19 cellular contexts compared by ENCODE assay signal in the genomic region with DNA sequence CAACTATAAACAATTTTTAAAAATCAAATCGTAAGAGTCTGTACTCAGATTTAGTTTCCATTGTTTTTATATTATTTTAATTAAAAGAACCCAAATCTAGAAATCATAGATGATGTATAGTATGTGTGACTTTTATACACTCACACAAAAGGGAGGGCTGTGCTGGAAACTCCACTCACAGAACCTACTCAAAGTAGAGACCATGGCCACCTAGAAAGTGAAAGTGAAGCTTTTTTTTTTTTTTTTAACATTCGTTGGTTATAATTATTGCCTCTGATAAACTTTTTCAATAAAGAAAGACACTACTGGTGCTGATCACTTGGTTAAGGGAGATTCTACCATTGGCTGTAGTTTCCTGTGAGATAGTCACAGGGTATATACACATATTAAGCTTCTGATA. TPM values are rescaled to one million over a fixed set of nuclear protein-coding genes. Genes with fewer than 3 reads are reported as not detected.
DNase-seq lines count a peak whose midpoint lies in the region; ATAC-seq and TF ChIP-seq lines count a peak whose summit lies in the region.
"Had no signal": no experiment of that assay in that cellular context is flagged by ENCODE, and none has a peak within 500 bp of the region (broad histone marks: within the 10 kb centered on the region; RNA-seq: fewer than 3 reads in every experiment).

No MANE protein-coding gene starts in this region.

- no peak overlapping the region for H3K4ac ChIP-seq in mesenchymal stem cell (ENCODE audit: low read depth in 1 of 2, low read length in 2 of 2)

- H3K9ac ChIP-seq in mesenchymal stem cell (ENCODE audit: low read length): peak overlapping the region; percentile 18

- H2BK12ac ChIP-seq in mesenchymal stem cell (ENCODE audit: low read length in 2 of 2): no peak overlapping the region

- no peaks in the 10 kb centered on the region for H3K4me1 ChIP-seq in mesenchymal stem cell (ENCODE audit: control insufficient read depth, insufficient read depth, low read depth, low read length)
- H3K4me1 ChIP-seq in Peyer's patch: no peaks in the 10 kb centered on the region
- H3K4me1 ChIP-seq: HAP-1 had no signal

- H3K14ac ChIP-seq in mesenchymal stem cell (ENCODE audit: low read length in 2 of 2): no peak overlapping the region

- H3K27ac ChIP-seq in mesenchymal stem cell (ENCODE audit: low read length, poor library complexity, severe bottlenecking): no peak overlapping the region
- H3K27ac ChIP-seq in Peyer's patch: no peak overlapping the region
- H3K27ac ChIP-seq: HL-60 had no signal

- H4K8ac ChIP-seq in mesenchymal stem cell (ENCODE audit: low read length): no peak overlapping the region

- H3K23ac ChIP-seq in mesenchymal stem cell (ENCODE audit: low read length in 2 of 2): no peak overlapping the region

- ATAC-seq in GM19351 (IDR thresholded peaks at IDR 0.05; ENCODE audit: unreplicated experiment): peak; percentile 53

- no peak overlapping the region for H2BK120ac ChIP-seq in mesenchymal stem cell (ENCODE audit: low read depth, low read length)

- no peak for TF ChIP-seq POLR2A in Peyer's patch (IDR thresholded peaks at IDR 0.05)

- H2AFZ ChIP-seq in mesenchymal stem cell (ENCODE audit: low read depth, low read length): no peak overlapping the region

- H3K4me3 ChIP-seq in mesenchymal stem cell (ENCODE audit: insufficient read depth in 1 of 2, low read depth in 1 of 2, low read length in 2 of 2): no peak overlapping the region
- H3K4me3 ChIP-seq in Peyer's patch: no peak overlapping the region
- H3K4me3 ChIP-seq: HAP-1 had no signal

- H3K36me3 ChIP-seq in mesenchymal stem cell (ENCODE audit: control insufficient read depth in 1 of 2, insufficient read depth in 2 of 2, low read depth in 1 of 2, low read length in 2 of 2) (no peaks in the 10 kb centered on the region), Peyer's patch (no peaks in the 10 kb centered on the region)
- H3K36me3 ChIP-seq: HAP-1 had no signal

- no peaks in the 10 kb centered on the region for H3K27me3 ChIP-seq in mesenchymal stem cell (ENCODE audit: control insufficient read depth in 1 of 2, insufficient read depth in 1 of 2, low read length in 2 of 2)
- no peaks in the 10 kb centered on the region for H3K27me3 ChIP-seq in Peyer's patch

- WGBS in mesenchymal stem cell: no CpG with 5 or more reads among the region's 2 CpGs

- no peak overlapping the region for H2AK5ac ChIP-seq in mesenchymal stem cell (ENCODE audit: low read length, severe bottlenecking)

- POLR2A ChIA-PET in GM10248 (lab: Yijun Ruan, JAX): no interaction called here

- peak; percentile 19 for DNase-seq in GM10248 (ENCODE audit: extremely low spot score)
- peak; percentile 52 for DNase-seq in NCI-H69 (lab: John Stamatoyannopoulos, UW)
- DNase-seq in mesenchymal stem cell: no peak
- DNase-seq in Peyer's patch: no peak
- DNase-seq in T-helper 1 cell: no peak
- DNase-seq in NK-92 (lab: John Stamatoyannopoulos, UW; ENCODE audit: unreplicated experiment): no peak
- DNase-seq: CD4-positive, CD25-positive, alpha-beta regulatory T cell; DMS79; MV-4-11; NCI-H1930; NCI-H446 treated with DMSO at 0.1 percent for 48 hours; NCI-H82; SHP77 treated with DMSO at 0.1 percent for 48 hours had no signal

- H2BK15ac ChIP-seq in mesenchymal stem cell (ENCODE audit: low read depth, poor library complexity, severe bottlenecking): no peak overlapping the region

- H3K9me3 ChIP-seq in mesenchymal stem cell (ENCODE audit: control insufficient read depth, low read length): no peaks in the 10 kb centered on the region
- no peaks in the 10 kb centered on the region for H3K9me3 ChIP-seq in Peyer's patch
- H3K9me3 ChIP-seq: HAP-1 had no signal

- CTCF ChIA-PET in GM10248 (lab: Yijun Ruan, JAX): interaction anchor here (0.8 kb wide), 1 partner anchor 38 kb away, joined by 3 read pairs; no protein-coding TSS in a partner anchor

- H2BK5ac ChIP-seq in mesenchymal stem cell (ENCODE audit: low read depth, low read length, poor library complexity, severe bottlenecking): no peak overlapping the region

- H4K91ac ChIP-seq in mesenchymal stem cell (ENCODE audit: low read length): no peak overlapping the region

- H3K79me1 ChIP-seq in mesenchymal stem cell (replicated peaks; ENCODE audit: low read length, poor library complexity, severe bottlenecking): no peaks in the 10 kb centered on the region

- no peak for TF ChIP-seq CTCF in GM10248 (IDR thresholded peaks at IDR 0.05; ENCODE audit: control extremely low read depth, extremely low read depth, low read depth, missing control alignments)
- TF ChIP-seq CTCF in Peyer's patch (IDR thresholded peaks at IDR 0.05): no peak

- H3K4me2 ChIP-seq in mesenchymal stem cell (ENCODE audit: low read length, poor library complexity, severe bottlenecking): no peak overlapping the region

- H3K18ac ChIP-seq in mesenchymal stem cell (ENCODE audit: low read depth in 1 of 2, low read length in 2 of 2): no peak overlapping the region

RNA-seq across cellular contexts. Expression of a gene that starts 37.9 kb away (rescaled TPM):
- polyA plus RNA-seq in mesenchymal stem cell (2013, experiment 1 of 2): not detected
- not detected for polyA plus RNA-seq in mesenchymal stem cell (2013, experiment 2 of 2)
- total RNA-seq in Peyer's patch: not detected
- total RNA-seq: CD4-positive, CD25-positive, alpha-beta regulatory T cell; G401; RPMI7951; T-helper 2 cell treated with Interferon-gamma antibody and Interleukin-4, amounts not matched to agents 100 ng/mL and 5 ng/mL, for 36 hours had no signal

Comparison
In these comparisons a context has a peak if more than half of its experiments do, and no peak if none do; other contexts are left out.
1. DNase-seq: peak in GM10248 (single experiment) and NCI-H69 (single experiment); none in mesenchymal stem cell (single experiment), Peyer's patch (0 of 3), T-helper 1 cell (0 of 5) and NK-92 (single experiment).